In the genomic region with DNA sequence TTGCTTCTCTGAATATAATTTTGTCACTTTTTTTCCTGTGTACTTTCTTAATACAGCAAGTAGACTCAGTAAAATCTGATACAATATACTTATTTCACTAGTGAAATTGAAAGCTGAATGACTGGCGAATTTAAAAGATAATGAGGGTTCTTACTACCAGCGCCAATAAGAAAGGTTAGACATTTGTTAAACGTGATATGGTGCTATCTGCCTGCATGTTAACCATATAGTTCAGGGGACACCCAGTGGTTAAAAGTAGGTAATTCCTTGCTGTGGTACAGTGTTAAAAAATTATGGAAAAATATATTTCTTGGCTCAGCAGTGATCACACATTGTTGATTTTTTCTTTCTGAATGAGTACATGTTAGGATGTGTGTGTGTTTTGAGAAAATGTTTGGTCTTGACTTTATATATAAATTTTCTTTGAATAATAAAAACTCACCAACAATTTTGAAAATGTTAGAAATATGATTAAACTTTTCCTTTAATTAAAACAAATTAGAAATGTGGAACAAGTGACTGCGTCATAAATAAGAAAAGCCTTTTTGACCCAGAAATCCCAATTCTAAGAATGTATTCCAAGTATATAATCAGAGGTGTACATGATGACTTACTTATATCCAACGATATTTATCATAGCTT, we compare ENCODE assay signal across 9 cellular contexts. TPM values are rescaled to one million over a fixed set of nuclear protein-coding genes. Genes with fewer than 3 reads are reported as not detected.
DNase-seq lines count a peak whose midpoint lies in the region; ATAC-seq and TF ChIP-seq lines count a peak whose summit lies in the region.
"Had no signal": no experiment of that assay in that cellular context is flagged by ENCODE, and none has a peak within 500 bp of the region (broad histone marks: within the 10 kb centered on the region; RNA-seq: fewer than 3 reads in every experiment).

No MANE protein-coding gene starts in this region.

- TF ChIP-seq CTCF in RWPE1 (conservative IDR thresholded peaks at IDR 0.05; ENCODE audit: low read depth), result peak; percentile 86
- peak; percentile 60 for TF ChIP-seq CTCF in epithelial cell of proximal tubule (conservative IDR thresholded peaks at IDR 0.05; ENCODE audit: low read depth, low read length)
- TF ChIP-seq CTCF in neural progenitor cell (IDR thresholded peaks at IDR 0.05), result peak; percentile 67

- DNase-seq in EL (peak; percentile 53), RWPE1 (ENCODE audit: low spot score) (peak; percentile 80), epithelial cell of proximal tubule (ENCODE audit: low read depth) (no peak), neural progenitor cell (ENCODE audit: low spot score) (peak; percentile 22), UCSD-AML1 (lab: John Stamatoyannopoulos, UW; ENCODE audit: unreplicated experiment) (no peak)
- DNase-seq in activated CD4-positive, alpha-beta T cell treated with anti-CD3 and anti-CD28 coated beads, Interleukin-2, amount 50 U/mL, for 48 hours, result no peak

- no peak overlapping the region for H3K9ac ChIP-seq in neural progenitor cell

- no peak overlapping the region for H3K4me2 ChIP-seq in neural progenitor cell

- H3K4me1 Mint-ChIP-seq in neural progenitor cell, result no peaks in the 10 kb centered on the region

- H3K4me3 Mint-ChIP-seq in neural progenitor cell, result no peak overlapping the region
- H3K4me3 Mint-ChIP-seq: stimulated activated naive CD8-positive, alpha-beta T cell treated with anti-CD3 and anti-CD28 coated beads, Interleukin-15, Interleukin-2, amounts not matched to agents 100 ng/mL and 50 ng/mL, for 24 hours had no signal

- no peaks in the 10 kb centered on the region for H3K79me2 ChIP-seq in neural progenitor cell (ENCODE audit: low read depth)

- H3K27ac Mint-ChIP-seq in neural progenitor cell, result no peak overlapping the region
- H3K27ac Mint-ChIP-seq: stimulated activated naive CD8-positive, alpha-beta T cell treated with anti-CD3 and anti-CD28 coated beads, Interleukin-15, Interleukin-2, amounts not matched to agents 100 ng/mL and 50 ng/mL, for 24 hours had no signal

- H3K9me3 ChIP-seq in neural progenitor cell (ENCODE audit: low read depth), result no peaks in the 10 kb centered on the region

- POLR2A ChIA-PET in RWPE1 (lab: Yijun Ruan, JAX; ENCODE audit: low non-redundant PET), result no interaction called here

- H3K36me3 Mint-ChIP-seq in neural progenitor cell, result no peaks in the 10 kb centered on the region

- ATAC-seq in GM21367 (IDR thresholded peaks at IDR 0.05; ENCODE audit: unreplicated experiment) (peak; percentile 81), HG03575 (IDR thresholded peaks at IDR 0.05; ENCODE audit: extremely low read depth, insufficient number of reproducible peaks, low FRiP score, unreplicated experiment) (peak; percentile 71)

- no peaks in the 10 kb centered on the region for H3K4me1 ChIP-seq in neural progenitor cell

- H4K20me1 ChIP-seq in neural progenitor cell (ENCODE audit: low read depth), result no peaks in the 10 kb centered on the region

- H3K27me3 Mint-ChIP-seq in neural progenitor cell (ENCODE audit: insufficient read depth, low read depth), result no peaks in the 10 kb centered on the region
- H3K27me3 Mint-ChIP-seq: stimulated activated naive CD8-positive, alpha-beta T cell treated with anti-CD3 and anti-CD28 coated beads, Interleukin-15, Interleukin-2, amounts not matched to agents 100 ng/mL and 50 ng/mL, for 24 hours had no signal

- H3K27ac ChIP-seq in RWPE1, result no peak overlapping the region
- H3K27ac ChIP-seq in neural progenitor cell, result no peak overlapping the region

- H3K9me3 Mint-ChIP-seq in neural progenitor cell, result no peaks in the 10 kb centered on the region
- H3K9me3 Mint-ChIP-seq: stimulated activated naive CD8-positive, alpha-beta T cell treated with anti-CD3 and anti-CD28 coated beads, Interleukin-15, Interleukin-2, amounts not matched to agents 100 ng/mL and 50 ng/mL, for 24 hours had no signal

- H3K4me3 ChIP-seq in epithelial cell of proximal tubule (ENCODE audit: low read depth, low read length) (no peak overlapping the region), neural progenitor cell (no peak overlapping the region)

- no peaks in the 10 kb centered on the region for H3K36me3 ChIP-seq in neural progenitor cell

- CTCF ChIA-PET in RWPE1 (lab: Yijun Ruan, JAX), result interaction anchor here (0.6 to 1.8 kb wide), 9 partner anchors 19 to 727 kb away, joined by 3 to 15 read pairs (median 4); no protein-coding TSS in a partner anchor

- H3K27me3 ChIP-seq in neural progenitor cell, result no peaks in the 10 kb centered on the region

- no peaks in the 10 kb centered on the region for H3F3A ChIP-seq in neural progenitor cell (ENCODE audit: low read depth)

- no peak overlapping the region for H2AFZ ChIP-seq in neural progenitor cell (replicated peaks)

RNA-seq across cellular contexts. Expression of gene CAST, which starts 25.8 kb away (rescaled TPM):
- total RNA-seq in epithelial cell of proximal tubule (108 and 135 TPM in 2 replicates), neural progenitor cell (ENCODE audit: low replicate concordance) (49.8 and 64.6 TPM in 2 replicates)

Comparison
In these comparisons a context has a peak if more than half of its experiments do, and no peak if none do; other contexts are left out.
1. DNase-seq: peak in EL (single experiment), RWPE1 (single experiment) and neural progenitor cell (single experiment); none in epithelial cell of proximal tubule (single experiment), activated CD4-positive, alpha-beta T cell treated with anti-CD3 and anti-CD28 coated beads, Interleukin-2, amount 50 U/mL, for 48 hours (0 of 2) and UCSD-AML1 (single experiment).
2. Peak in every context shown above with its lines, with median percentiles within 50 percentile points of each other: CTCF ChIP-seq.